1 cellular context compared by ENCODE assay signal in genomic region chrX:68440438-68440837, GRCh38.
TF ChIP-seq lines count a peak whose summit lies in the region.

No MANE protein-coding gene starts in this region.

TF ChIP-seq in K562, 482 proteins besides CTCF, POLR2A, EP300 and RAD21:
- peak; percentile 44; the same call in 1 of the 2 replicates for TF ChIP-seq ZNF24 (IDR thresholded peaks at IDR 0.05)
- no peak for TF ChIP-seq ZNF318 (IDR thresholded peaks at IDR 0.05; ENCODE audit: borderline replicate concordance in 1 of 2, low read depth in 1 of 2)
- no peak for TF ChIP-seq RBM39 (optimal IDR thresholded peaks at IDR 0.05; ENCODE audit: low read depth, low read length)
- TF ChIP-seq MCM7 (IDR thresholded peaks at IDR 0.05): no peak
- no peak for TF ChIP-seq REST (CRISPR knock-in tag; IDR thresholded peaks at IDR 0.05; ENCODE audit: low read depth)
- no peak for TF ChIP-seq BCLAF1 (IDR thresholded peaks at IDR 0.05; ENCODE audit: borderline replicate concordance in 1 of 2, control insufficient read depth in 1 of 2, low read depth in 2 of 2, low read length in 1 of 2)
- no peak for TF ChIP-seq TEAD2 (tag; IDR thresholded peaks at IDR 0.05)
- no peak for TF ChIP-seq ATF7 (IDR thresholded peaks at IDR 0.05)
- TF ChIP-seq ZNF224 (CRISPR knock-in tag; IDR thresholded peaks at IDR 0.05): no peak
- TF ChIP-seq ZFP36 (IDR thresholded peaks at IDR 0.05; ENCODE audit: low read depth, low read length, partially characterized antibody): peak; percentile 8
- no peak for TF ChIP-seq SRSF3 (IDR thresholded peaks at IDR 0.05; ENCODE audit: insufficient read depth, low read length)
- TF ChIP-seq ZMIZ1 (IDR thresholded peaks at IDR 0.05; ENCODE audit: low read depth in 2 of 2, low read length in 2 of 2): no peak
